18 cellular contexts compared by ENCODE assay signal in genomic region chr15:93231261-93231939, GRCh38.
DNase-seq lines count a peak whose midpoint lies in the region; ATAC-seq and TF ChIP-seq lines count a peak whose summit lies in the region.
"Had no signal": no experiment of that assay in that cellular context is flagged by ENCODE, and none has a peak within 500 bp of the region (broad histone marks: within the 10 kb centered on the region; RNA-seq: fewer than 3 reads in every experiment).

No MANE protein-coding gene starts in this region.

- H3K23ac ChIP-seq in neuronal stem cell (ENCODE audit: low read depth, low read length, poor library complexity) = no peak overlapping the region

- no peak overlapping the region for H4K8ac ChIP-seq in neuronal stem cell (ENCODE audit: low read depth, low read length)

- no peak overlapping the region for H2BK5ac ChIP-seq in neuronal stem cell (ENCODE audit: low read length)

- no peak overlapping the region for H3K18ac ChIP-seq in neuronal stem cell (ENCODE audit: low read length)

- H2BK120ac ChIP-seq in neuronal stem cell (ENCODE audit: low read depth, low read length) = no peak overlapping the region

- peaks cover 44% of the 10 kb centered on the region for H3K27me3 Mint-ChIP-seq in activated T-cell treated with anti-CD3 and anti-CD28 coated beads, Interleukin-2, amount 50 U/mL, for 4 hours (ENCODE audit: low read depth)

- peak; percentile 74 for DNase-seq in DND-41
- peak in 1 of 10 donors; percentile 17 for DNase-seq in dorsolateral prefrontal cortex
- no peak for DNase-seq in neuronal stem cell (ENCODE audit: low spot score)
- DNase-seq in RWPE1 (ENCODE audit: low spot score) = no peak
- DNase-seq in activated T-cell treated with anti-CD3 and anti-CD28 coated beads, Interleukin-2, amount 50 U/mL, for 4 hours = no peak
- no peak for DNase-seq in DMS 273 (lab: John Stamatoyannopoulos, UW; ENCODE audit: unreplicated experiment)
- DNase-seq: BE2C; CD4-positive, alpha-beta memory T cell; DMS79 treated with DMSO at 0.1 percent for 48 hours; GDM1; GM23248; NCI-H1092 treated with DMSO at 0.1 percent for 48 hours; NCI-H2081 treated with DMSO at 0.1 percent for 48 hours; NCI-H510A; NCI-H82; SIG-M5 had no signal

- H3K4me2 ChIP-seq in DND-41 (ENCODE audit: insufficient read depth, low read length) = peak overlapping the region; percentile 88
- peak overlapping the region; percentile 50 for H3K4me2 ChIP-seq in Loucy (ENCODE audit: low read depth, low read length, poor library complexity, severe bottlenecking)
- H3K4me2 ChIP-seq in neuronal stem cell (ENCODE audit: insufficient read depth, low read length, poor library complexity, severe bottlenecking) = no peak overlapping the region

- H3K4me3 ChIP-seq in DND-41 (ENCODE audit: low read depth in 1 of 2, low read length in 2 of 2) = peak overlapping the region; percentile 14 to 64; a peak in 3 of 4 replicates
- H3K4me3 ChIP-seq in Loucy (ENCODE audit: low read length, poor library complexity, severe bottlenecking) = peak overlapping the region; percentile 19
- no peak overlapping the region for H3K4me3 ChIP-seq in dorsolateral prefrontal cortex
- no peak overlapping the region for H3K4me3 ChIP-seq in neuronal stem cell (ENCODE audit: low read length in 2 of 2)
- H3K4me3 ChIP-seq: GM12878, GM23248 had no signal

- H3K4me1 ChIP-seq in DND-41 (ENCODE audit: insufficient read depth, low read length) (peaks cover 59% of the 10 kb centered on the region), Loucy (ENCODE audit: insufficient read depth, low read length, poor library complexity, severe bottlenecking) (peaks cover 17% of the 10 kb centered on the region), neuronal stem cell (ENCODE audit: control insufficient read depth in 2 of 2, insufficient read depth in 1 of 2, low read depth in 1 of 2, low read length in 2 of 2) (peaks cover 0 to 15% of the 10 kb centered on the region in 2 donors)
- H3K4me1 ChIP-seq: BE2C had no signal

- CTCF ChIA-PET in RWPE1 (lab: Yijun Ruan, JAX) = no interaction called here

- H3K27me3 ChIP-seq in DND-41 (ENCODE audit: insufficient read depth, low read length, poor library complexity) (no peaks in the 10 kb centered on the region), Loucy (ENCODE audit: insufficient read depth, low read length, poor library complexity, severe bottlenecking) (no peaks in the 10 kb centered on the region), dorsolateral prefrontal cortex (peaks cover 0 to 10% (median 0%) of the 10 kb centered on the region in 45 donors), neuronal stem cell (ENCODE audit: control insufficient read depth in 3 of 3, insufficient read depth in 3 of 3, low read depth in 1 of 3, low read length in 3 of 3) (no peaks in the 10 kb centered on the region)
- H3K27me3 ChIP-seq: BE2C had no signal

- no peak overlapping the region for H3K14ac ChIP-seq in neuronal stem cell (ENCODE audit: low read length)

- intact Hi-C loops in dorsolateral prefrontal cortex (cut with DNase I) = no loop called here

- H4K91ac ChIP-seq in neuronal stem cell (ENCODE audit: low read depth, low read length, poor library complexity) = no peak overlapping the region

- no peak overlapping the region for H2BK12ac ChIP-seq in neuronal stem cell (ENCODE audit: low read length)

- peaks cover 2% of the 10 kb centered on the region for H3K36me3 Mint-ChIP-seq in activated T-cell treated with anti-CD3 and anti-CD28 coated beads, Interleukin-2, amount 50 U/mL, for 4 hours (ENCODE audit: insufficient read depth)
- H3K36me3 Mint-ChIP-seq: CD4-positive, alpha-beta memory T cell had no signal

- no peaks in the 10 kb centered on the region for H3F3A ChIP-seq in Loucy (ENCODE audit: low read depth)

- H2BK15ac ChIP-seq in neuronal stem cell (ENCODE audit: low read length) = no peak overlapping the region

- ATAC-seq in DND-41 (ENCODE audit: insufficient read depth, low read depth) = peak; percentile 89
- no peak for ATAC-seq in activated T-cell treated with anti-CD3 and anti-CD28 coated beads, Interleukin-2, amount 50 U/mL, for 4 hours
- ATAC-seq: GM12878 had no signal

- H3K9me3 ChIP-seq in DND-41 (ENCODE audit: insufficient read depth, low read length, severe bottlenecking) (no peaks in the 10 kb centered on the region), Loucy (ENCODE audit: insufficient read depth, low read depth, low read length) (no peaks in the 10 kb centered on the region), neuronal stem cell (replicated peaks in 1 of 2; ENCODE audit: control insufficient read depth in 2 of 2, insufficient read depth in 1 of 2, low read depth in 1 of 2, low read length in 2 of 2) (peaks cover 0 to 19% of the 10 kb centered on the region in 2 donors)
- H3K9me3 ChIP-seq: BE2C had no signal

- H3K9me3 Mint-ChIP-seq in activated T-cell treated with anti-CD3 and anti-CD28 coated beads, Interleukin-2, amount 50 U/mL, for 4 hours = no peaks in the 10 kb centered on the region

- H3K79me1 ChIP-seq in neuronal stem cell (ENCODE audit: low read depth, low read length) = no peaks in the 10 kb centered on the region

- TF ChIP-seq CTCF in DND-41 (IDR thresholded peaks at IDR 0.05; ENCODE audit: borderline replicate concordance, extremely low read depth, low read length, poor library complexity, severe bottlenecking) (no peak), Loucy (conservative IDR thresholded peaks at IDR 0.05; ENCODE audit: low read length) (no peak), dorsolateral prefrontal cortex (IDR thresholded peaks at IDR 0.05 in 54 of 56, conservative IDR thresholded peaks at IDR 0.05 in 2 of 56; ENCODE audit: low read depth in 1 of 56, partially characterized antibody in 56 of 56) (no peak), RWPE1 (conservative IDR thresholded peaks at IDR 0.05; ENCODE audit: low read depth) (no peak)

- no peaks in the 10 kb centered on the region for H3K36me3 ChIP-seq in DND-41 (ENCODE audit: insufficient read depth, low read length)
- H3K36me3 ChIP-seq in Loucy (ENCODE audit: insufficient read depth, low read length) = no peaks in the 10 kb centered on the region
- H3K36me3 ChIP-seq in neuronal stem cell (replicated peaks in 1 of 2; ENCODE audit: control insufficient read depth in 2 of 2, insufficient read depth in 2 of 2, low read length in 2 of 2) = no peaks in the 10 kb centered on the region
- H3K36me3 ChIP-seq: BE2C had no signal

- no peak overlapping the region for H3K4me3 Mint-ChIP-seq in activated T-cell treated with anti-CD3 and anti-CD28 coated beads, Interleukin-2, amount 50 U/mL, for 4 hours
- H3K4me3 Mint-ChIP-seq: CD4-positive, alpha-beta memory T cell had no signal

- peaks cover 10% of the 10 kb centered on the region for H3K4me1 Mint-ChIP-seq in activated T-cell treated with anti-CD3 and anti-CD28 coated beads, Interleukin-2, amount 50 U/mL, for 4 hours (ENCODE audit: low read depth)

- no peak overlapping the region for H3K4ac ChIP-seq in neuronal stem cell (ENCODE audit: low read length)

- WGBS in neuronal stem cell (ENCODE audit: extremely low coverage in 2 of 2, insufficient read length in 2 of 2, insufficient replicate concordance in 1 of 2), 2 donors = no CpG with 5 or more reads among the region's 2 CpGs

- H3K79me2 ChIP-seq in DND-41 (ENCODE audit: insufficient read depth, low read length) (peaks cover 27% of the 10 kb centered on the region), Loucy (ENCODE audit: insufficient read depth, low read length) (no peaks in the 10 kb centered on the region)

- no peak overlapping the region for H2AK5ac ChIP-seq in neuronal stem cell (ENCODE audit: low read depth, low read length)

- POLR2A ChIA-PET in RWPE1 (lab: Yijun Ruan, JAX; ENCODE audit: low non-redundant PET) = no interaction called here

- H2AFZ ChIP-seq in DND-41 (ENCODE audit: low read depth, low read length) (peak overlapping the region; percentile 81), Loucy (ENCODE audit: low read length) (peak overlapping the region; percentile 62), neuronal stem cell (ENCODE audit: low read length) (peak overlapping the region; percentile 47)
- H2AFZ ChIP-seq: GM23248 had no signal

- no peaks in the 10 kb centered on the region for H4K20me1 ChIP-seq in DND-41 (ENCODE audit: insufficient read depth, low read length)
- H4K20me1 ChIP-seq in Loucy (ENCODE audit: insufficient read depth, low read length, poor library complexity, severe bottlenecking) = no peaks in the 10 kb centered on the region

- H3K27ac ChIP-seq in DND-41 (ENCODE audit: low read length) (peak overlapping the region; percentile 91), dorsolateral prefrontal cortex (peak overlapping the region in 33 of 59 donors; percentile 2 to 85 (median 60)), neuronal stem cell (replicated peaks; ENCODE audit: low read length) (no peak overlapping the region), RWPE1 (no peak overlapping the region)
- H3K27ac ChIP-seq: GM23248 had no signal

- H3K9ac ChIP-seq in DND-41 (ENCODE audit: low read depth, low read length) = peak overlapping the region; percentile 63
- no peak overlapping the region for H3K9ac ChIP-seq in Loucy (ENCODE audit: low read depth, low read length, poor library complexity, severe bottlenecking)
- no peak overlapping the region for H3K9ac ChIP-seq in neuronal stem cell (ENCODE audit: low read depth, low read length, poor library complexity)
- H3K9ac ChIP-seq: GM23248 had no signal

- H3K9me2 ChIP-seq in Loucy (replicated peaks; ENCODE audit: low read depth, low read length) = no peaks in the 10 kb centered on the region

Comparison
In these comparisons a context has a peak if more than half of its experiments do, and no peak if none do; other contexts are left out.
1. H3K27ac ChIP-seq: peak in DND-41 (single experiment) and dorsolateral prefrontal cortex (33 of 59); none in neuronal stem cell (single experiment) and RWPE1 (single experiment).
2. H3K4me3 ChIP-seq: peak in DND-41 (2 of 2) and Loucy (single experiment); none in dorsolateral prefrontal cortex (0 of 59) and neuronal stem cell (0 of 2).
3. Peak in every context shown above with its lines, with median percentiles within 50 percentile points of each other: H2AFZ ChIP-seq.